Comparison of ENCODE assay signal across 26 cellular contexts in genomic region chr5:168266016-168266415, GRCh38. TPM values are rescaled to one million over a fixed set of nuclear protein-coding genes. Genes with fewer than 3 reads are reported as not detected.
"Had no signal": no experiment of that assay in that cellular context is flagged by ENCODE, and none has a peak within 500 bp of the region (broad histone marks: within the 10 kb centered on the region; RNA-seq: fewer than 3 reads in every experiment).

No MANE protein-coding gene starts in this region.

- H3K9me3 ChIP-seq: adrenal gland, body of pancreas, colonic mucosa, esophagus squamous epithelium had no signal

- H3K27me3 ChIP-seq: adrenal gland, body of pancreas, colonic mucosa, esophagus squamous epithelium had no signal

- H3K27ac ChIP-seq: adrenal gland, body of pancreas, colonic mucosa, epithelial cell of prostate, esophagus squamous epithelium had no signal

- DNase-seq: activated CD4-positive, alpha-beta memory T cell treated with anti-CD3 and anti-CD28 coated beads for 36 hours; activated CD4-positive, alpha-beta T cell treated with anti-CD3 and anti-CD28 coated beads for 36 hours; activated CD4-positive, alpha-beta T cell treated with anti-CD3 and anti-CD28 coated beads, Interleukin-2, amount 10 ng/mL, durations not matched to agents 24 days and 14 days; activated CD4-positive, CD25-positive, alpha-beta regulatory T cell; activated CD4-positive, CD25-positive, alpha-beta regulatory T cell treated with anti-CD3 and anti-CD28 coated beads, Interleukin-2, amount 50 U/mL, for 72 hours; activated CD8-positive, alpha-beta memory T cell treated with anti-CD3 and anti-CD28 coated beads, Interleukin-2, amount 10 ng/mL, durations not matched to agents 7 days and 5 days; activated CD8-positive, alpha-beta memory T cell treated with anti-CD3 and anti-CD28 coated beads, Interleukin-2, amount 50 U/mL, for 4 hours; activated CD8-positive, alpha-beta T cell treated with anti-CD3 and anti-CD28 coated beads, Interleukin-2, amount 10 ng/mL, durations not matched to agents 7 days and 5 days; activated effector memory CD4-positive, alpha-beta T cell treated with anti-CD3 and anti-CD28 coated beads, Interleukin-2, amount 50 U/mL, for 16 hours; activated naive CD4-positive, alpha-beta T cell treated with anti-CD3 and anti-CD28 coated beads for 36 hours; activated naive CD8-positive, alpha-beta T cell treated with anti-CD3 and anti-CD28 coated beads for 36 hours; activated naive CD8-positive, alpha-beta T cell treated with anti-CD3 and anti-CD28 coated beads, Interleukin-2, amount 50 U/mL, for 24 hours; activated T-cell treated with anti-CD3 and anti-CD28 coated beads, Interleukin-2, amount 50 U/mL, for 1 hour; activated T-cell treated with anti-CD3 and anti-CD28 coated beads, Interleukin-2, amount 50 U/mL, for 48 hours; adrenal gland; amygdala; aorta; body of pancreas; central memory CD4-positive, alpha-beta T cell; cerebellar nuclear complex; colonic mucosa; effector CD8-positive, alpha-beta T cell; esophagus squamous epithelium; T-helper 2 cell had no signal

- ATAC-seq: activated CD4-positive, alpha-beta T cell treated with anti-CD3 and anti-CD28 coated beads for 36 hours; activated CD8-positive, alpha-beta memory T cell treated with anti-CD3 and anti-CD28 coated beads, Interleukin-2, amount 10 ng/mL, durations not matched to agents 7 days and 5 days; activated CD8-positive, alpha-beta T cell treated with anti-CD3 and anti-CD28 coated beads, Interleukin-2, amount 10 ng/mL, durations not matched to agents 7 days and 5 days; activated naive CD8-positive, alpha-beta T cell treated with anti-CD3 and anti-CD28 coated beads, Interleukin-2, amount 50 U/mL, for 24 hours; body of pancreas had no signal

- H3K4me3 ChIP-seq: adrenal gland, body of pancreas, colonic mucosa, esophagus squamous epithelium had no signal

- H3K36me3 ChIP-seq: adrenal gland, colonic mucosa, esophagus squamous epithelium had no signal

RNA-seq across cellular contexts. Expression of gene WWC1, which starts 25.4 kb away (rescaled TPM):
- total RNA-seq: activated CD8-positive, alpha-beta T cell treated with anti-CD3 and anti-CD28 coated beads, Interleukin-2, amount 10 ng/mL, durations not matched to agents 7 days and 5 days; T-helper 1 cell treated with Interleukin-12 subunit alpha and Interleukin-12 subunit beta and Interleukin-4 antibody, amounts not matched to agents 30 ng/mL and 1 ng/mL, for 36 hours had no signal
